In genomic region chr3:48716508-48716981, GRCh38 we compare ENCODE assay signal across 8 cellular contexts. TPM values are rescaled to one million over a fixed set of nuclear protein-coding genes. Genes with fewer than 3 reads are reported as not detected.
DNase-seq lines count a peak whose midpoint lies in the region; ATAC-seq, FAIRE-seq and TF ChIP-seq lines count a peak whose summit lies in the region.

No MANE protein-coding gene starts in this region.

- no peak for DNase-seq in HFFc6
- no peak for DNase-seq in SK-N-MC (ENCODE audit: low read depth, low spot score)
- DNase-seq in bronchial epithelial cell (ENCODE audit: low read depth) = no peak
- peak; percentile 32 to 34 for DNase-seq in memory B cell (ENCODE audit: low spot score in 2 of 2)
- no peak for DNase-seq in AG08395 (ENCODE audit: low spot score)
- no peak for DNase-seq in DMS153 treated with DMSO at 0.1 percent for 48 hours (lab: John Stamatoyannopoulos, UW; ENCODE audit: unreplicated experiment)
- DNase-seq in AG20443 (ENCODE audit: low spot score) = no peak

- no peak for TF ChIP-seq CTCF in HFFc6 (IDR thresholded peaks at IDR 0.05)
- TF ChIP-seq CTCF in bronchial epithelial cell (IDR thresholded peaks at IDR 0.05; ENCODE audit: insufficient read depth, low read length, severe bottlenecking) = no peak

- H3K9me3 ChIP-seq in SK-N-MC (ENCODE audit: low read depth, low read length) (no peaks in the 10 kb centered on the region), thymus (ENCODE audit: control insufficient read depth) (no peaks in the 10 kb centered on the region)

- peak overlapping the region; percentile 81 for H3K27ac ChIP-seq in SK-N-MC
- peak overlapping the region; percentile 90 for H3K27ac ChIP-seq in thymus (ENCODE audit: low read depth)

- peak; percentile 14 for ATAC-seq in memory B cell (ENCODE audit: low read depth)

- H3K9ac ChIP-seq in SK-N-MC (ENCODE audit: insufficient read length) = peak overlapping the region; percentile 98

- H3K9me3 Mint-ChIP-seq in HFFc6 (no peaks in the 10 kb centered on the region), memory B cell (no peaks in the 10 kb centered on the region)

- H3K27me3 Mint-ChIP-seq in HFFc6 (ENCODE audit: insufficient read depth) (peaks cover 6% of the 10 kb centered on the region; the same call in 1 of the 2 replicates), memory B cell (peaks cover 1% of the 10 kb centered on the region)

- H3K4me1 ChIP-seq in thymus (ENCODE audit: control insufficient read depth, insufficient read depth, low read length) = peaks cover 11% of the 10 kb centered on the region

- H3K27me3 ChIP-seq in bronchial epithelial cell (ENCODE audit: control insufficient read depth, insufficient read depth, low read length) = no peaks in the 10 kb centered on the region
- no peaks in the 10 kb centered on the region for H3K27me3 ChIP-seq in thymus (ENCODE audit: control insufficient read depth, insufficient read depth)

- peaks cover 30% of the 10 kb centered on the region for H3K4me1 Mint-ChIP-seq in HFFc6 (ENCODE audit: low read depth)
- peaks cover 22% of the 10 kb centered on the region for H3K4me1 Mint-ChIP-seq in memory B cell

- H3K36me3 Mint-ChIP-seq in HFFc6 (ENCODE audit: low read depth) (peaks cover 26% of the 10 kb centered on the region), memory B cell (peaks cover 4% of the 10 kb centered on the region)

- FAIRE-seq in bronchial epithelial cell (lab: Jason Lieb, UNC) = no peak

- under 1% methylated on average over 16 of the region's 16 CpGs for WGBS in thymus

- H3K4me3 Mint-ChIP-seq in HFFc6 = peak overlapping the region; percentile 98
- peak overlapping the region; percentile 89 for H3K4me3 Mint-ChIP-seq in memory B cell

- H3K27ac Mint-ChIP-seq in HFFc6 (peak overlapping the region; percentile 97), memory B cell (peak overlapping the region; percentile 96)

- H3K4me3 ChIP-seq in SK-N-MC (peak overlapping the region; percentile 90), bronchial epithelial cell (ENCODE audit: low read depth, low read length) (peak overlapping the region; percentile 78), thymus (ENCODE audit: low read length) (peak overlapping the region; percentile 100)

- peaks cover 17% of the 10 kb centered on the region for H3K36me3 ChIP-seq in SK-N-MC (ENCODE audit: insufficient read depth, low read length)
- H3K36me3 ChIP-seq in bronchial epithelial cell (ENCODE audit: control insufficient read depth, insufficient read depth, low read length) = peaks cover 8% of the 10 kb centered on the region
- H3K36me3 ChIP-seq in thymus (ENCODE audit: control insufficient read depth, insufficient read depth) = peaks cover 14% of the 10 kb centered on the region

RNA-seq across cellular contexts. Expression of gene IP6K2, which starts 0.5 kb away (rescaled TPM):
- 10 to 100 TPM; 47.4 to 64.6 (median 53.0) TPM for total RNA-seq in HFFc6 (2021; fragmentation: NEBNext Ultra II Directional; extraction: Animal tissue kit (Norgen Biotek cat#: 25700))
- total RNA-seq in bronchial epithelial cell = 37.4 and 53.8 TPM in 2 replicates
- 134 TPM for polyA plus RNA-seq in thymus

RNA-seq across cellular contexts. Expression of gene NCKIPSD, which starts 30.8 kb away (rescaled TPM):
- total RNA-seq in HFFc6 (2021; fragmentation: NEBNext Ultra II Directional; extraction: Animal tissue kit (Norgen Biotek cat#: 25700)) = 10 to 100 TPM; 20.5 to 27.3 (median 23.0) TPM
- total RNA-seq in bronchial epithelial cell = 10.5 and 14.3 TPM in 2 replicates
- 7.0 TPM for polyA plus RNA-seq in thymus

RNA-seq across cellular contexts. Expression of gene CELSR3, which starts 53.9 kb away (rescaled TPM):
- 1 to 10 TPM; 1.9 to 5.0 (median 3.4) TPM for total RNA-seq in HFFc6 (2021; fragmentation: NEBNext Ultra II Directional; extraction: Animal tissue kit (Norgen Biotek cat#: 25700))
- 1.0 and 1.1 TPM in 2 replicates for total RNA-seq in bronchial epithelial cell
- polyA plus RNA-seq in thymus = 1.4 TPM

Comparison
In these comparisons a context has a peak if more than half of its experiments do, and no peak if none do; other contexts are left out.
1. DNase-seq: peak in memory B cell (2 of 2); none in HFFc6 (single experiment), SK-N-MC (single experiment), bronchial epithelial cell (single experiment), AG08395 (single experiment), DMS153 treated with DMSO at 0.1 percent for 48 hours (single experiment) and AG20443 (single experiment).
2. Peak in every context shown above with its lines, with median percentiles within 50 percentile points of each other: H3K4me3 ChIP-seq.